In genomic region chr13:44068737-44069136, GRCh38 we compare ENCODE assay signal across 14 cellular contexts.
A peak's percentile ranks its signal among the peaks of the same experiment; 100 is the strongest.
DNase-seq lines count a peak whose midpoint lies in the region; ATAC-seq and TF ChIP-seq lines count a peak whose summit lies in the region.
"Had no signal": no experiment of that assay in that cellular context is flagged by ENCODE, and none has a peak within 500 bp of the region (broad histone marks: within the 10 kb centered on the region; RNA-seq: fewer than 3 reads in every experiment).

No MANE protein-coding gene starts in this region.

- ATAC-seq in HG03196 (IDR thresholded peaks at IDR 0.05; ENCODE audit: unreplicated experiment) = no peak
- ATAC-seq in GM21723 (IDR thresholded peaks at IDR 0.05; ENCODE audit: unreplicated experiment) = no peak

- H3K36me3 ChIP-seq in tibial nerve = no peaks in the 10 kb centered on the region
- H3K36me3 ChIP-seq: gastroesophageal sphincter, upper lobe of left lung had no signal

- peak overlapping the region; percentile 84 for H3K27ac Mint-ChIP-seq in Calu3 (ENCODE audit: unreplicated experiment)
- H3K27ac Mint-ChIP-seq: activated naive CD4-positive, alpha-beta T cell treated with anti-CD3 and anti-CD28 coated beads for 36 hours had no signal

- no peaks in the 10 kb centered on the region for H3K4me1 ChIP-seq in tibial nerve
- H3K4me1 ChIP-seq: gastroesophageal sphincter, upper lobe of left lung had no signal

- H3K9me3 Mint-ChIP-seq in Calu3 (ENCODE audit: low read depth, unreplicated experiment) = peaks cover 7% of the 10 kb centered on the region

- BruUV-seq in Calu3 (replicated peaks; lab: Mats Ljungman, UMichigan) = no TSS peak

- TF ChIP-seq POLR2A in tibial nerve (IDR thresholded peaks at IDR 0.05) = no peak

- H3K27me3 Mint-ChIP-seq in Calu3 (ENCODE audit: unreplicated experiment) = no peaks in the 10 kb centered on the region

- intact Hi-C loops in Calu3 (cut with micrococcal nuclease; ENCODE audit: unreplicated experiment) = no loop called here

- H3K4me3 ChIP-seq in choroid plexus epithelial cell (ENCODE audit: low read depth, low read length) (no peak overlapping the region), tibial nerve (no peak overlapping the region)
- H3K4me3 ChIP-seq: gastroesophageal sphincter, upper lobe of left lung had no signal

- H3K36me3 Mint-ChIP-seq in Calu3 (ENCODE audit: insufficient read depth, unreplicated experiment) = peaks cover 14% of the 10 kb centered on the region

- DNase-seq in Calu3 (no peak), M059J (ENCODE audit: low read depth) (peak; percentile 91), choroid plexus epithelial cell (ENCODE audit: low read depth) (peak; percentile 86), myocyte (ENCODE audit: low read depth) (peak; percentile 69), tibial nerve (ENCODE audit: low spot score in 2 of 2) (no peak), KG1 (lab: John Stamatoyannopoulos, UW) (no peak)
- DNase-seq: activated CD4-positive, CD25-positive, alpha-beta regulatory T cell; activated naive CD4-positive, alpha-beta T cell treated with anti-CD3 and anti-CD28 coated beads for 36 hours; naive B cell; upper lobe of left lung had no signal

- TF ChIP-seq CTCF in Calu3 (IDR thresholded peaks at IDR 0.05; ENCODE audit: unreplicated experiment) (no peak), choroid plexus epithelial cell (conservative IDR thresholded peaks at IDR 0.05; ENCODE audit: low read depth, low read length) (no peak), tibial nerve (IDR thresholded peaks at IDR 0.05) (no peak)

- H3K9me3 ChIP-seq in tibial nerve = peaks cover 0 to 14% (median 2%) of the 10 kb centered on the region in 4 donors

- peak overlapping the region; percentile 29 for H3K4me3 Mint-ChIP-seq in Calu3 (ENCODE audit: low read depth, unreplicated experiment)
- H3K4me3 Mint-ChIP-seq: activated naive CD4-positive, alpha-beta T cell treated with anti-CD3 and anti-CD28 coated beads for 36 hours; naive B cell had no signal

- H3K4me1 Mint-ChIP-seq in Calu3 (ENCODE audit: low read depth, unreplicated experiment) = peaks cover 16% of the 10 kb centered on the region

- TF ChIP-seq EP300 in tibial nerve (IDR thresholded peaks at IDR 0.05) = no peak

- H3K27me3 ChIP-seq in tibial nerve = no peaks in the 10 kb centered on the region
- H3K27me3 ChIP-seq: gastroesophageal sphincter, upper lobe of left lung had no signal

- WGBS in tibial nerve, 2 donors = 36 to 43% methylated on average over 4 of the region's 4 CpGs

- CTCF ChIA-PET in Calu3 (lab: Charles Lee) = interaction anchor here (1.0 kb wide), 1 partner anchor 368 kb away, joined by 3 read pairs; no protein-coding TSS in a partner anchor

- H3K27ac ChIP-seq in tibial nerve = no peak overlapping the region
- H3K27ac ChIP-seq: gastroesophageal sphincter, KMS-11, upper lobe of left lung had no signal

Comparison
In these comparisons a context has a peak if more than half of its experiments do, and no peak if none do; other contexts are left out.
1. DNase-seq: peak in M059J (single experiment), choroid plexus epithelial cell (single experiment) and myocyte (single experiment); none in Calu3 (single experiment), tibial nerve (0 of 2) and KG1 (single experiment).